24 cellular contexts compared by ENCODE assay signal in genomic region chr4:26368685-26369084, GRCh38. TPM values are rescaled to one million over a fixed set of nuclear protein-coding genes. Genes with fewer than 3 reads are reported as not detected.
DNase-seq lines count a peak whose midpoint lies in the region; ATAC-seq and TF ChIP-seq lines count a peak whose summit lies in the region.
"Had no signal": no experiment of that assay in that cellular context is flagged by ENCODE, and none has a peak within 500 bp of the region (broad histone marks: within the 10 kb centered on the region; RNA-seq: fewer than 3 reads in every experiment).

No MANE protein-coding gene starts in this region.

- H3K36me3 Mint-ChIP-seq in HFFc6 (ENCODE audit: low read depth) = peaks cover 12% of the 10 kb centered on the region; the same call in 1 of the 2 replicates
- peaks cover 68% of the 10 kb centered on the region for H3K36me3 Mint-ChIP-seq in activated T-helper 2 cell treated with anti-CD3 and anti-CD28 coated beads, Interferon-gamma antibody, Interleukin-2, Interleukin-4, amounts not matched to agents 10 μg/mL and 5 μg/mL and 100 μg/mL, durations not matched to agents 14 hours and 24 hours and 36 hours (ENCODE audit: low read depth)

- TF ChIP-seq CTCF in HFFc6 (IDR thresholded peaks at IDR 0.05) = no peak

- H3K4me3 ChIP-seq in iPS-18a (ENCODE audit: low read length) = no peak overlapping the region
- H3K4me3 ChIP-seq: GM12878, prostate gland, testis had no signal

- peaks cover 80% of the 10 kb centered on the region for H3K4me1 Mint-ChIP-seq in HFFc6 (ENCODE audit: low read depth)
- H3K4me1 Mint-ChIP-seq in activated T-helper 2 cell treated with anti-CD3 and anti-CD28 coated beads, Interferon-gamma antibody, Interleukin-2, Interleukin-4, amounts not matched to agents 10 μg/mL and 5 μg/mL and 100 μg/mL, durations not matched to agents 14 hours and 24 hours and 36 hours (ENCODE audit: low read depth) = peaks cover 65% of the 10 kb centered on the region

- H3K9me3 ChIP-seq in iPS-18a (ENCODE audit: control insufficient read depth, low read depth, low read length) = no peaks in the 10 kb centered on the region
- H3K9me3 ChIP-seq: prostate gland, SK-N-SH, testis had no signal

- peaks cover 22% of the 10 kb centered on the region for H3K4me1 ChIP-seq in iPS-18a (ENCODE audit: control insufficient read depth, low read depth, low read length)
- H3K4me1 ChIP-seq: testis had no signal

- H3K9me3 Mint-ChIP-seq in HFFc6 = no peaks in the 10 kb centered on the region
- H3K9me3 Mint-ChIP-seq in activated T-helper 2 cell treated with anti-CD3 and anti-CD28 coated beads, Interferon-gamma antibody, Interleukin-2, Interleukin-4, amounts not matched to agents 10 μg/mL and 5 μg/mL and 100 μg/mL, durations not matched to agents 14 hours and 24 hours and 36 hours = no peaks in the 10 kb centered on the region
- H3K9me3 Mint-ChIP-seq: activated B cell treated with CpG ODN at 0.5 μM for 24 hours; activated naive CD8-positive, alpha-beta T cell treated with anti-CD3 and anti-CD28 coated beads, Interleukin-2, amount 50 U/mL, for 24 hours; CD8-positive, alpha-beta memory T cell; dendritic cell treated with granulocyte-macrophage colony-stimulating factor and Interleukin-4, amounts not matched to agents 40 ng/mL and 50 ng/mL, for 4 days; natural killer cell treated with Interleukin-12 subunit alpha and Interleukin-12 subunit beta and Interleukin-15 and Interleukin-18, amount 100 ng/mL, for 72 hours had no signal

- intact Hi-C loops in activated T-helper 2 cell treated with anti-CD3 and anti-CD28 coated beads, Interferon-gamma antibody, Interleukin-2, Interleukin-4, amounts not matched to agents 10 μg/mL and 5 μg/mL and 100 μg/mL, durations not matched to agents 14 hours and 24 hours and 36 hours (cut with micrococcal nuclease) = no loop called here

- H3K9ac ChIP-seq in iPS-18a (ENCODE audit: low read length) = peak overlapping the region; percentile 7
- H3K9ac ChIP-seq: SK-N-SH had no signal

- H3K36me3 ChIP-seq in iPS-18a (ENCODE audit: control insufficient read depth, low read depth, low read length) = no peaks in the 10 kb centered on the region
- H3K36me3 ChIP-seq: prostate gland had no signal

- H3K27me3 Mint-ChIP-seq in HFFc6 (ENCODE audit: insufficient read depth) = no peaks in the 10 kb centered on the region
- no peaks in the 10 kb centered on the region for H3K27me3 Mint-ChIP-seq in activated T-helper 2 cell treated with anti-CD3 and anti-CD28 coated beads, Interferon-gamma antibody, Interleukin-2, Interleukin-4, amounts not matched to agents 10 μg/mL and 5 μg/mL and 100 μg/mL, durations not matched to agents 14 hours and 24 hours and 36 hours (ENCODE audit: low read depth)
- H3K27me3 Mint-ChIP-seq: activated B cell treated with CpG ODN at 0.5 μM for 24 hours; activated naive CD8-positive, alpha-beta T cell treated with anti-CD3 and anti-CD28 coated beads, Interleukin-2, amount 50 U/mL, for 24 hours; CD8-positive, alpha-beta memory T cell had no signal

- H3K27me3 ChIP-seq in iPS-18a (ENCODE audit: control insufficient read depth, insufficient read depth, low read length) = no peaks in the 10 kb centered on the region
- H3K27me3 ChIP-seq: testis had no signal

- H3K27ac ChIP-seq in iPS-18a (ENCODE audit: low read length) (no peak overlapping the region), substantia nigra (ENCODE audit: low read depth, low read length, poor library complexity, severe bottlenecking) (peak overlapping the region; percentile 76)
- H3K27ac ChIP-seq: prostate gland, testis had no signal

- DNase-seq in HFFc6 (peak; percentile 30), substantia nigra (lab: John Stamatoyannopoulos, UW) (no peak)
- no peak for DNase-seq in activated T-helper 2 cell treated with anti-CD3 and anti-CD28 coated beads, Interferon-gamma antibody, Interleukin-2, Interleukin-4, amounts not matched to agents 10 μg/mL and 5 μg/mL and 100 μg/mL, durations not matched to agents 14 hours and 24 hours and 36 hours (ENCODE audit: low spot score)
- DNase-seq: activated B cell treated with CpG ODN at 0.5 μM for 24 hours; activated CD4-positive, alpha-beta T cell treated with anti-CD3 and anti-CD28 coated beads, Interleukin-2, amount 50 U/mL, for 4 hours; activated effector memory CD4-positive, alpha-beta T cell treated with Interleukin-2 at 50 U/mL for 16 hours; activated naive CD8-positive, alpha-beta T cell treated with anti-CD3 and anti-CD28 coated beads, Interleukin-2, amount 50 U/mL, for 24 hours; CD8-positive, alpha-beta memory T cell; left ventricle myocardium superior; NCI-H1048; NCI-H2029 treated with DMSO at 0.1 percent for 48 hours; NCI-H446 treated with DMSO at 0.1 percent for 48 hours; stimulated activated CD4-positive, alpha-beta T cell treated with anti-CD3 and anti-CD28 coated beads, Interleukin-1b, Interleukin-23, amount 100 ng/mL, for 48 hours; T1000; testis had no signal

- peak overlapping the region; percentile 43; the same call in 1 of the 2 replicates for H3K4me3 Mint-ChIP-seq in HFFc6
- no peak overlapping the region for H3K4me3 Mint-ChIP-seq in activated T-helper 2 cell treated with anti-CD3 and anti-CD28 coated beads, Interferon-gamma antibody, Interleukin-2, Interleukin-4, amounts not matched to agents 10 μg/mL and 5 μg/mL and 100 μg/mL, durations not matched to agents 14 hours and 24 hours and 36 hours (ENCODE audit: low read depth)
- H3K4me3 Mint-ChIP-seq: activated B cell treated with CpG ODN at 0.5 μM for 24 hours; activated naive CD8-positive, alpha-beta T cell treated with anti-CD3 and anti-CD28 coated beads, Interleukin-2, amount 50 U/mL, for 24 hours; CD8-positive, alpha-beta memory T cell; dendritic cell treated with granulocyte-macrophage colony-stimulating factor and Interleukin-4, amounts not matched to agents 40 ng/mL and 50 ng/mL, for 4 days; natural killer cell treated with Interleukin-12 subunit alpha and Interleukin-12 subunit beta and Interleukin-15 and Interleukin-18, amount 100 ng/mL, for 72 hours had no signal

- peak overlapping the region; percentile 81 for H3K27ac Mint-ChIP-seq in HFFc6
- H3K27ac Mint-ChIP-seq in activated T-helper 2 cell treated with anti-CD3 and anti-CD28 coated beads, Interferon-gamma antibody, Interleukin-2, Interleukin-4, amounts not matched to agents 10 μg/mL and 5 μg/mL and 100 μg/mL, durations not matched to agents 14 hours and 24 hours and 36 hours = peak overlapping the region; percentile 34
- H3K27ac Mint-ChIP-seq: activated B cell treated with CpG ODN at 0.5 μM for 24 hours; activated naive CD8-positive, alpha-beta T cell treated with anti-CD3 and anti-CD28 coated beads, Interleukin-2, amount 50 U/mL, for 24 hours; dendritic cell treated with granulocyte-macrophage colony-stimulating factor and Interleukin-4, amounts not matched to agents 40 ng/mL and 50 ng/mL, for 4 days; natural killer cell treated with Interleukin-12 subunit alpha and Interleukin-12 subunit beta and Interleukin-15 and Interleukin-18, amount 100 ng/mL, for 72 hours had no signal

- ATAC-seq in HG03439 (IDR thresholded peaks at IDR 0.05; ENCODE audit: unreplicated experiment) (no peak), GM19324 (IDR thresholded peaks at IDR 0.05; ENCODE audit: low FRiP score, unreplicated experiment) (no peak), HG03196 (IDR thresholded peaks at IDR 0.05; ENCODE audit: unreplicated experiment) (no peak)
- ATAC-seq: activated naive CD8-positive, alpha-beta T cell treated with anti-CD3 and anti-CD28 coated beads, Interleukin-2, amount 50 U/mL, for 24 hours; GM12878; left ventricle myocardium superior had no signal

RNA-seq across cellular contexts. Expression of gene RBPJ, which starts 47.9 kb away (rescaled TPM):
- total RNA-seq in HFFc6 (2021; fragmentation: NEBNext Ultra II Directional; extraction: Animal tissue kit (Norgen Biotek cat#: 25700)) = 10 to 100 TPM; 60.9 to 71.7 (median 69.0) TPM
- 527 and 540 TPM in 2 replicates for total RNA-seq in activated T-helper 2 cell treated with anti-CD3 and anti-CD28 coated beads, Interferon-gamma antibody, Interleukin-2, Interleukin-4, amounts not matched to agents 10 μg/mL and 5 μg/mL and 100 μg/mL, durations not matched to agents 14 hours and 24 hours and 36 hours
